Comparison of ENCODE assay signal across 26 cellular contexts in genomic region chr7:87300756-87301155, GRCh38.
"Had no signal": no experiment of that assay in that cellular context is flagged by ENCODE, and none has a peak within 500 bp of the region (broad histone marks: within the 10 kb centered on the region; RNA-seq: fewer than 3 reads in every experiment).

No MANE protein-coding gene starts in this region.

- H3K4me1 ChIP-seq: stomach, suprapubic skin, testis, thyroid gland, tibial artery, tibial nerve, transverse colon, upper lobe of left lung, upper lobe of right lung, uterus, vagina had no signal

- ATAC-seq: stimulated activated effector memory CD8-positive, alpha-beta T cell treated with anti-CD3 and anti-CD28 coated beads, Interleukin-12 subunit alpha, Interleukin-12 subunit beta, amount 100 ng/mL, for 72 hours; stimulated activated memory B cell treated with anti-CD40 and anti-IgM and Interleukin-4, amounts not matched to agents 10 μg/mL and 1 μg/mL and 100 μg/mL, for 72 hours; stimulated activated naive B cell treated with anti-CD40 and anti-IgM and Interleukin-4, amounts not matched to agents 10 μg/mL and 1 μg/mL and 100 μg/mL, for 72 hours; stimulated activated naive CD8-positive, alpha-beta T cell treated with anti-CD3 and anti-CD28 coated beads, Interleukin-15, amount 100 ng/mL, for 72 hours; stimulated activated naive CD8-positive, alpha-beta T cell treated with anti-CD3 and anti-CD28 coated beads, Interleukin-15, Interleukin-2, amounts not matched to agents 100 U/mL and 50 U/mL, for 24 hours; upper lobe of right lung had no signal

- H3K27ac ChIP-seq: stomach, suprapubic skin, testis, thoracic aorta, thyroid gland, tibial artery, tibial nerve, transverse colon, upper lobe of left lung, upper lobe of right lung, uterus, vagina had no signal

- H3K36me3 ChIP-seq: stomach, suprapubic skin, thoracic aorta, thyroid gland, tibial artery, tibial nerve, transverse colon, upper lobe of left lung, upper lobe of right lung, uterus, vagina had no signal

- H3K9me3 ChIP-seq: suprapubic skin, testis, thyroid gland, transverse colon, upper lobe of right lung, uterus, vagina had no signal

- H3K4me3 ChIP-seq: stomach, suprapubic skin, testis, thoracic aorta, thyroid gland, tibial artery, tibial nerve, transverse colon, upper lobe of left lung, upper lobe of right lung, uterus, vagina had no signal

- H3K27me3 ChIP-seq: suprapubic skin, testis, thyroid gland, tibial nerve, transverse colon, upper lobe of left lung, upper lobe of right lung, uterus, vagina had no signal

- DNase-seq: stimulated activated CD4-positive, alpha-beta T cell treated with anti-CD3 and anti-CD28 coated beads, Interleukin-2, amount 100 ng/mL, for 48 hours; stimulated activated CD4-positive, alpha-beta T cell treated with anti-CD3 and anti-CD28 coated beads, Interleukin-4, amount 100 ng/mL, for 1 hour; stimulated activated CD4-positive, alpha-beta T cell treated with anti-CD3 and anti-CD28 coated beads, Interleukin-4, amount 100 ng/mL, for 24 hours; stimulated activated CD4-positive, alpha-beta T cell treated with anti-CD3 and anti-CD28 coated beads, Interleukin-4, amount 100 ng/mL, for 4 hours; stimulated activated CD8-positive, alpha-beta memory T cell treated with anti-CD3 and anti-CD28 coated beads, Interleukin-4, amount 100 ng/mL, for 48 hours; stimulated activated naive B cell treated with anti-CD40 and anti-IgM and Interleukin-4, amounts not matched to agents 10 μg/mL and 1 μg/mL and 100 μg/mL, for 72 hours; stimulated activated naive CD4-positive, alpha-beta T cell; stimulated activated naive CD4-positive, alpha-beta T cell treated with Interleukin-2 at 50 U/mL for 16 hours; stimulated activated naive CD8-positive, alpha-beta T cell treated with anti-CD3 and anti-CD28 coated beads, Interleukin-15, amount 100 ng/mL, for 72 hours; stimulated activated naive CD8-positive, alpha-beta T cell treated with anti-CD3 and anti-CD28 coated beads, Interleukin-15, Interleukin-2, amounts not matched to agents 100 U/mL and 50 U/mL, for 24 hours; stomach; substantia nigra; testis; thyroid gland; tibial artery; transverse colon; trophoblast cell; upper lobe of left lung; upper lobe of right lung; uterus had no signal
